ENCODE assay signal across 15 cellular contexts in genomic region chr7:69109131-69109740, GRCh38.
"Had no signal": no experiment of that assay in that cellular context is flagged by ENCODE, and none has a peak within 500 bp of the region (broad histone marks: within the 10 kb centered on the region; RNA-seq: fewer than 3 reads in every experiment).

No MANE protein-coding gene starts in this region.

- FAIRE-seq: colon, frontal cortex had no signal

- H3K36me3 ChIP-seq: heart left ventricle, left lung, tibial nerve, vagina had no signal

- H3K4me3 ChIP-seq: heart left ventricle, left lung, smooth muscle cell, tibial nerve, vagina had no signal

- ATAC-seq: heart left ventricle; left lung; natural killer cell; right cardiac atrium; stimulated activated memory B cell treated with anti-CD40 and anti-IgM and Interleukin-4, amounts not matched to agents 10 μg/mL and 1 μg/mL and 100 μg/mL, for 72 hours had no signal

- DNase-seq: activated CD4-positive, alpha-beta memory T cell treated with anti-CD3 and anti-CD28 coated beads, Interleukin-2, amount 10 ng/mL, durations not matched to agents 7 days and 5 days; activated gamma-delta T cell treated with Interleukin-2 at 50 U/mL for 16 hours; activated naive CD8-positive, alpha-beta T cell treated with anti-CD3 and anti-CD28 coated beads, Interleukin-2, amount 10 ng/mL, durations not matched to agents 7 days and 5 days; activated T-cell treated with anti-CD3 and anti-CD28 coated beads, Interleukin-2, amount 50 U/mL, for 48 hours; heart left ventricle; islet precursor cell; left lung; natural killer cell; right cardiac atrium had no signal

- H3K27me3 ChIP-seq: heart left ventricle, left lung, tibial nerve, vagina had no signal

- H3K27ac ChIP-seq: heart left ventricle, left lung, tibial nerve, vagina had no signal
